13 cellular contexts compared by ENCODE assay signal in the genomic region with DNA sequence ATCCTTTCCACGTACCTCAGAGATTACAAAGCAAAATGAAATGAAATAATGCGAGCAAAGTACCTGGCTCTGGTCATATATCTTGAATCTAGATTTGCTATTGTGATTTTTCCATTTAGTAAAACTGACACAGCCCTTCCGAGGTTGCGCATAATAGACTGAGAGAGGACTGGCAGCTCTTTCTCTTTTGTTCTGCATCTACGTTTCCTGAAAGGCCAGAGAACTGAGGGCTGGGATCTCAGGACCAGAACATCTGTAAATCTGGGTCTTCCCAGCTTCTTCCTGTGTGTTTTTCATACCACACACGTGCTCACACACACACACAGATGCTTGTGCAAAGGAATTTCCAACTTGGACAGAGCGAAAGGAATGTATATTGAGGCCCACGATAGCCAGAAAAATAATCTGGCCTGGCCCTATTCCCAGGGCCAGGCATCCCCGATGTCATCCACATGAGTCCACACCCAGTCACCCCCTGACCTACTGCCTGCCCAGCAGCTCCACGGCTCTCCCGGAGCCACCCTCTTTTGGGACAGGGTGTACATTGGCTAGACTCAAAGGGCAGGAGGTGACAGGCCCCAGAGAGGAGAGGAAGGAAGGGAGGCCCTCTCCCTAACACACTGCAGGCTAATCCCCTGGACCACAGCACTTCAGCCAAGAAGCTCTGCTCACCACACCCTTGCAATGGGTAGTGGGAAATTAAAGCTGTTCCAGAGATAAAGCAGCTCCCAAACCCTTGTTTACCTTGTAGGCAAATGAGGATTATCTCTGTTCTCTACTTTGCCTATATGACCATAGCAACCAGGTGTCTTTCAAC. TPM values are rescaled to one million over a fixed set of nuclear protein-coding genes. Genes with fewer than 3 reads are reported as not detected.
DNase-seq lines count a peak whose midpoint lies in the region; ATAC-seq, FAIRE-seq and TF ChIP-seq lines count a peak whose summit lies in the region.
"Had no signal": no experiment of that assay in that cellular context is flagged by ENCODE, and none has a peak within 500 bp of the region (broad histone marks: within the 10 kb centered on the region; RNA-seq: fewer than 3 reads in every experiment).

No MANE protein-coding gene starts in this region.

- H2AK5ac ChIP-seq in H1 (ENCODE audit: low read depth, low read length): no peak overlapping the region
- H2AK5ac ChIP-seq in mesenchymal stem cell (ENCODE audit: low read length, severe bottlenecking): no peak overlapping the region

- H4K8ac ChIP-seq in H1 (ENCODE audit: extremely low read depth, insufficient read depth, low read length) (no peak overlapping the region; the same call in 1 of the 2 replicates), mesenchymal stem cell (ENCODE audit: low read length) (no peak overlapping the region)

- no peak overlapping the region for H3K4me3 ChIP-seq in H1 (ENCODE audit: extremely low read depth in 1 of 4, insufficient read depth in 2 of 4, low read depth in 3 of 4, low read length in 4 of 4)
- H3K4me3 ChIP-seq in left lung: no peak overlapping the region
- no peak overlapping the region for H3K4me3 ChIP-seq in upper lobe of right lung
- no peak overlapping the region for H3K4me3 ChIP-seq in mesenchymal stem cell (ENCODE audit: insufficient read depth in 1 of 2, low read depth in 1 of 2, low read length in 2 of 2)
- H3K4me3 ChIP-seq: esophagus squamous epithelium, vagina had no signal

- H2AFZ ChIP-seq in H1 (ENCODE audit: low read length) (no peak overlapping the region), mesenchymal stem cell (ENCODE audit: low read depth, low read length) (no peak overlapping the region)

- H2BK12ac ChIP-seq in H1 (ENCODE audit: low read depth, low read length) (peak overlapping the region; percentile 41; the same call in 1 of the 2 replicates), mesenchymal stem cell (ENCODE audit: low read length in 2 of 2) (no peak overlapping the region)

- H3K56ac ChIP-seq in H1 (replicated peaks; ENCODE audit: insufficient read length, low read depth, low read length): no peak overlapping the region

- H3K23ac ChIP-seq in H1 (ENCODE audit: insufficient read length) (no peak overlapping the region), mesenchymal stem cell (ENCODE audit: low read length in 2 of 2) (no peak overlapping the region)

- H2BK5ac ChIP-seq in H1 (ENCODE audit: low read depth, low read length) (peak overlapping the region; percentile 62; the same call in 1 of the 2 replicates), mesenchymal stem cell (ENCODE audit: low read depth, low read length, poor library complexity, severe bottlenecking) (no peak overlapping the region)

- TF ChIP-seq CTCF in H1 (IDR thresholded peaks at IDR 0.05; ENCODE audit: control extremely low read depth in 1 of 3, insufficient read depth in 1 of 3, low read depth in 1 of 3, low read length in 3 of 3) (no peak), left lung (IDR thresholded peaks at IDR 0.05) (no peak), upper lobe of right lung (IDR thresholded peaks at IDR 0.05) (no peak)

- POLR2A ChIA-PET in H1 (lab: Charles Lee; ENCODE audit: partially characterized antibody): interaction anchor here (0.9 kb wide), 1 partner anchor 8 kb away, joined by 5 read pairs; no protein-coding TSS in a partner anchor

- DNase-seq in MV-4-11 (lab: John Stamatoyannopoulos, UW) (peak; percentile 43), H1 (ENCODE audit: low read depth in 1 of 2, low spot score in 2 of 2) (no peak), left lung (no peak), upper lobe of right lung (peak; percentile 59), mesenchymal stem cell (no peak)
- DNase-seq in activated CD4-positive, alpha-beta T cell treated with anti-CD3 and anti-CD28 coated beads for 1 hour: no peak
- DNase-seq: DMS79, esophagus squamous epithelium, NCI-H2029 treated with DMSO at 0.1 percent for 48 hours, OCI-M1 had no signal

- no peak for FAIRE-seq in H1 (lab: Jason Lieb, UNC)
- FAIRE-seq: bronchial epithelial cell had no signal

- H3K4me1 ChIP-seq in H1 (replicated peaks in 1 of 4; ENCODE audit: control insufficient read depth in 3 of 4, insufficient read depth in 4 of 4, low read length in 3 of 4): peaks cover 0 to 3% (median 0%) of the 10 kb centered on the region in 4 experiments; a peak in 1 of 7 replicates
- no peaks in the 10 kb centered on the region for H3K4me1 ChIP-seq in left lung
- H3K4me1 ChIP-seq in upper lobe of right lung: no peaks in the 10 kb centered on the region
- H3K4me1 ChIP-seq in mesenchymal stem cell (ENCODE audit: control insufficient read depth, insufficient read depth, low read depth, low read length): no peaks in the 10 kb centered on the region
- H3K4me1 ChIP-seq: vagina had no signal

- H3K27me3 ChIP-seq in H1 (replicated peaks in 1 of 4; ENCODE audit: control insufficient read depth in 3 of 4, extremely low read depth in 1 of 4, insufficient read depth in 3 of 4, low read length in 3 of 4) (no peaks in the 10 kb centered on the region), left lung (no peaks in the 10 kb centered on the region), upper lobe of right lung (no peaks in the 10 kb centered on the region), mesenchymal stem cell (ENCODE audit: control insufficient read depth in 1 of 2, insufficient read depth in 1 of 2, low read length in 2 of 2) (no peaks in the 10 kb centered on the region)
- H3K27me3 ChIP-seq: esophagus squamous epithelium, vagina had no signal

- H4K5ac ChIP-seq in H1 (ENCODE audit: insufficient read length, low read depth, low read length): no peak overlapping the region

- H2BK120ac ChIP-seq in H1 (replicated peaks; ENCODE audit: low read depth, low read length) (no peak overlapping the region), mesenchymal stem cell (ENCODE audit: low read depth, low read length) (no peak overlapping the region)

- H4K91ac ChIP-seq in H1 (replicated peaks; ENCODE audit: insufficient read length, low read length): peak overlapping the region; percentile 49
- no peak overlapping the region for H4K91ac ChIP-seq in mesenchymal stem cell (ENCODE audit: low read length)

- peak overlapping the region; percentile 84; the same call in 1 of the 2 replicates for H2BK20ac ChIP-seq in H1 (ENCODE audit: low read length)

- CTCF ChIA-PET in H1 (lab: Charles Lee; ENCODE audit: partially characterized antibody): interaction anchor here (0.8 to 1.2 kb wide), 5 partner anchors 8 to 41 kb away, joined by 3 to 5 read pairs (median 3); no protein-coding TSS in a partner anchor

- no peaks in the 10 kb centered on the region for H4K20me1 ChIP-seq in H1 (replicated peaks in 1 of 2; ENCODE audit: control insufficient read depth in 1 of 2, insufficient read depth in 2 of 2, low read length in 2 of 2)

- H3K27ac ChIP-seq in H1 (ENCODE audit: low read depth, low read length) (no peak overlapping the region), left lung (no peak overlapping the region), upper lobe of right lung (no peak overlapping the region), mesenchymal stem cell (ENCODE audit: low read length, poor library complexity, severe bottlenecking) (no peak overlapping the region)
- H3K27ac ChIP-seq: vagina had no signal

- no peaks in the 10 kb centered on the region for H3K23me2 ChIP-seq in H1 (ENCODE audit: low read depth, low read length)

- no peak for TF ChIP-seq RAD21 in H1 (IDR thresholded peaks at IDR 0.05 in 1 of 2, conservative IDR thresholded peaks at IDR 0.05 in 1 of 2; ENCODE audit: low read depth in 2 of 2, low read length in 2 of 2)

- ATAC-seq in left lung (peak; percentile 36), upper lobe of right lung (peak; percentile 65), GM21619 (IDR thresholded peaks at IDR 0.05; ENCODE audit: unreplicated experiment) (no peak)

- H3K79me1 ChIP-seq in H1 (ENCODE audit: low read depth, low read length) (no peaks in the 10 kb centered on the region), mesenchymal stem cell (replicated peaks; ENCODE audit: low read length, poor library complexity, severe bottlenecking) (no peaks in the 10 kb centered on the region)

- H3K36me3 ChIP-seq in H1 (ENCODE audit: control insufficient read depth in 2 of 4, insufficient read depth in 4 of 4, low read length in 3 of 4) (no peaks in the 10 kb centered on the region; a peak in 1 of 8 replicates), left lung (no peaks in the 10 kb centered on the region), upper lobe of right lung (no peaks in the 10 kb centered on the region), mesenchymal stem cell (ENCODE audit: control insufficient read depth in 1 of 2, insufficient read depth in 2 of 2, low read depth in 1 of 2, low read length in 2 of 2) (peaks cover 2 to 5% of the 10 kb centered on the region in 2 experiments)
- H3K36me3 ChIP-seq: esophagus squamous epithelium, vagina had no signal

- H2BK15ac ChIP-seq in H1 (ENCODE audit: low read length) (no peak overlapping the region), mesenchymal stem cell (ENCODE audit: low read depth, poor library complexity, severe bottlenecking) (no peak overlapping the region)

- intact Hi-C loops in left lung (cut with DNase I) (no loop called here), upper lobe of right lung (cut with DNase I) (no loop called here)

- peaks cover 5 to 8% of the 10 kb centered on the region in 2 experiments; a peak in 1 of 4 replicates for H3K9me3 ChIP-seq in H1 (ENCODE audit: insufficient read depth in 2 of 2, low read depth in 1 of 2, low read length in 1 of 2)
- H3K9me3 ChIP-seq in left lung: no peaks in the 10 kb centered on the region
- no peaks in the 10 kb centered on the region for H3K9me3 ChIP-seq in upper lobe of right lung
- no peaks in the 10 kb centered on the region for H3K9me3 ChIP-seq in mesenchymal stem cell (ENCODE audit: control insufficient read depth, low read length)
- H3K9me3 ChIP-seq: esophagus squamous epithelium, vagina had no signal

- H3K9ac ChIP-seq in H1 (replicated peaks in 1 of 4; ENCODE audit: extremely low read depth in 1 of 4, low read depth in 3 of 4, low read length in 3 of 4) (no peak overlapping the region), mesenchymal stem cell (ENCODE audit: low read length) (no peak overlapping the region)

- peak overlapping the region; percentile 15; the same call in 1 of the 2 replicates for H3K18ac ChIP-seq in H1 (ENCODE audit: extremely low read depth, low read length)
- H3K18ac ChIP-seq in mesenchymal stem cell (ENCODE audit: low read depth in 1 of 2, low read length in 2 of 2): no peak overlapping the region

- TF ChIP-seq POLR2A in H1 (IDR thresholded peaks at IDR 0.05; ENCODE audit: control extremely low read depth in 1 of 2, low read depth in 2 of 2, low read length in 2 of 2): no peak

- no peak overlapping the region for H3K4ac ChIP-seq in H1 (replicated peaks; ENCODE audit: insufficient read length, low read depth, low read length)
- H3K4ac ChIP-seq in mesenchymal stem cell (ENCODE audit: low read depth in 1 of 2, low read length in 2 of 2): no peak overlapping the region

- no peak overlapping the region for H3K14ac ChIP-seq in H1 (ENCODE audit: insufficient read length)
- no peak overlapping the region for H3K14ac ChIP-seq in mesenchymal stem cell (ENCODE audit: low read length in 2 of 2)

- H3K79me2 ChIP-seq in H1 (ENCODE audit: control insufficient read depth in 1 of 2, insufficient read depth in 2 of 2, low read length in 2 of 2): no peaks in the 10 kb centered on the region

- TF ChIP-seq EP300 in H1 (IDR thresholded peaks at IDR 0.05; ENCODE audit: borderline replicate concordance in 1 of 2, low read depth in 2 of 2, low read length in 2 of 2): no peak

- 76% methylated on average over 11 of the region's 11 CpGs; no CpG with 5 or more reads in 1 of the 2 experiments for WGBS in H1 (ENCODE audit: extremely low coverage in 1 of 2, insufficient coverage in 1 of 2, insufficient read length in 1 of 2, insufficient replicate concordance in 2 of 2, low coverage in 1 of 2, low lambda C conversion rate in 2 of 2, missing lambda C conversion rate in 1 of 2), 2 experiments
- WGBS in mesenchymal stem cell: 79% methylated on average over 9 of the region's 11 CpGs

- no peak overlapping the region for H3K4me2 ChIP-seq in H1 (ENCODE audit: insufficient read depth in 1 of 2, low read depth in 2 of 2, low read length in 2 of 2)
- no peak overlapping the region for H3K4me2 ChIP-seq in mesenchymal stem cell (ENCODE audit: low read length, poor library complexity, severe bottlenecking)

RNA-seq across cellular contexts. Expression of a gene that starts 41.8 kb away (rescaled TPM):
- 97.2 and 102 TPM in 2 replicates for total RNA-seq in H1 (2021; fragmentation: NEBNext Ultra II Directional; extraction: Animal tissue kit (Norgen Biotek cat#: 25700))
- polyA plus RNA-seq in H1 (2011; rRNA removed): 28.2 and 58.0 TPM in 2 replicates
- 45.6 TPM for polyA plus RNA-seq in H1 (2011; cell fraction: cytosol; rRNA removed)
- 32.3 TPM for polyA plus RNA-seq in H1 (2011; cell fraction: nucleus; rRNA removed)
- polyA plus RNA-seq in H1 (2012, experiment 1 of 2): 70.1 to 123 TPM (median 76.1 TPM) in 4 replicates
- polyA plus RNA-seq in H1 (2012, experiment 2 of 2): 12.2 TPM
- polyA plus RNA-seq in H1 (2013, experiment 1 of 2): 69.1 TPM
- polyA plus RNA-seq in H1 (2013, experiment 2 of 2): 75.3 TPM
- polyA minus RNA-seq in H1 (2011; rRNA and poly(A)+ RNA removed): 59.4 and 99.9 TPM in 2 replicates
- 260 TPM for polyA minus RNA-seq in H1 (2011; cell fraction: cytosol; rRNA and poly(A)+ RNA removed)
- polyA minus RNA-seq in H1 (2011; cell fraction: nucleus; rRNA and poly(A)+ RNA removed): 80.3 TPM
- 10 to 100 TPM; 27.8 to 36.0 TPM for total RNA-seq in left lung
- total RNA-seq in upper lobe of right lung: 30.5 TPM
- 20.3 TPM for polyA plus RNA-seq in mesenchymal stem cell (2013, experiment 1 of 2)
- polyA plus RNA-seq in mesenchymal stem cell (2013, experiment 2 of 2): 25.6 TPM

Comparison
In these comparisons a context has a peak if more than half of its experiments do, and no peak if none do; other contexts are left out.
1. DNase-seq: peak in MV-4-11 (single experiment) and upper lobe of right lung (single experiment); none in H1 (0 of 2), left lung (0 of 2), mesenchymal stem cell (single experiment) and activated CD4-positive, alpha-beta T cell treated with anti-CD3 and anti-CD28 coated beads for 1 hour (single experiment).